9 cellular contexts compared by ENCODE assay signal in genomic region chr12:105031061-105031807, GRCh38. TPM values are rescaled to one million over a fixed set of nuclear protein-coding genes. Genes with fewer than 3 reads are reported as not detected.
DNase-seq lines count a peak whose midpoint lies in the region; ATAC-seq lines count a peak whose summit lies in the region.
"Had no signal": no experiment of that assay in that cellular context is flagged by ENCODE, and none has a peak within 500 bp of the region (broad histone marks: within the 10 kb centered on the region; RNA-seq: fewer than 3 reads in every experiment).

No MANE protein-coding gene starts in this region.

- intact Hi-C loops in posterior vena cava (cut with DNase I) = loop anchor here in 1 of 2 donors (5.0 kb wide), 1 partner anchor 756 kb away; no protein-coding TSS in a partner anchor

- POLR2A ChIA-PET in activated naive CD8-positive, alpha-beta T cell treated with anti-CD3 and anti-CD28 coated beads, Interleukin-2, amount 10 ng/mL, durations not matched to agents 7 days and 5 days (lab: Charles Lee) = no interaction called here

- H3K27me3 Mint-ChIP-seq in activated naive CD8-positive, alpha-beta T cell treated with anti-CD3 and anti-CD28 coated beads, Interleukin-2, amount 10 ng/mL, durations not matched to agents 7 days and 5 days = no peaks in the 10 kb centered on the region
- H3K27me3 Mint-ChIP-seq: naive thymus-derived CD8-positive, alpha-beta T cell had no signal

- peak overlapping the region; percentile 87 for H3K27ac Mint-ChIP-seq in activated naive CD8-positive, alpha-beta T cell treated with anti-CD3 and anti-CD28 coated beads, Interleukin-2, amount 10 ng/mL, durations not matched to agents 7 days and 5 days

- ATAC-seq in GM21515 (IDR thresholded peaks at IDR 0.05; ENCODE audit: unreplicated experiment) (peak; percentile 88), HG03565 (IDR thresholded peaks at IDR 0.05; ENCODE audit: unreplicated experiment) (peak; percentile 82)
- ATAC-seq in activated naive CD8-positive, alpha-beta T cell treated with anti-CD3 and anti-CD28 coated beads, Interleukin-2, amount 10 ng/mL, durations not matched to agents 7 days and 5 days (ENCODE audit: low read depth) = no peak
- ATAC-seq: naive thymus-derived CD8-positive, alpha-beta T cell had no signal

- peak; percentile 14 for DNase-seq in NCI-H1436 (lab: John Stamatoyannopoulos, UW)
- no peak for DNase-seq in NCI-H1436 treated with DMSO at 0.1 percent for 48 hours (lab: John Stamatoyannopoulos, UW)
- no peak for DNase-seq in activated naive CD8-positive, alpha-beta T cell treated with anti-CD3 and anti-CD28 coated beads, Interleukin-2, amount 10 ng/mL, durations not matched to agents 7 days and 5 days
- no peak for DNase-seq in NCI-H146 treated with DMSO at 0.1 percent for 48 hours (lab: John Stamatoyannopoulos, UW; ENCODE audit: unreplicated experiment)
- DNase-seq in DMS79 (lab: John Stamatoyannopoulos, UW) = no peak
- no peak for DNase-seq in posterior vena cava (ENCODE audit: low spot score)
- DNase-seq: naive thymus-derived CD8-positive, alpha-beta T cell had no signal

- H3K9me3 Mint-ChIP-seq in activated naive CD8-positive, alpha-beta T cell treated with anti-CD3 and anti-CD28 coated beads, Interleukin-2, amount 10 ng/mL, durations not matched to agents 7 days and 5 days = peaks cover 5% of the 10 kb centered on the region
- H3K9me3 Mint-ChIP-seq: naive thymus-derived CD8-positive, alpha-beta T cell had no signal

- peak overlapping the region; percentile 62 for H3K4me3 Mint-ChIP-seq in activated naive CD8-positive, alpha-beta T cell treated with anti-CD3 and anti-CD28 coated beads, Interleukin-2, amount 10 ng/mL, durations not matched to agents 7 days and 5 days

- peaks cover 13% of the 10 kb centered on the region for H3K36me3 Mint-ChIP-seq in activated naive CD8-positive, alpha-beta T cell treated with anti-CD3 and anti-CD28 coated beads, Interleukin-2, amount 10 ng/mL, durations not matched to agents 7 days and 5 days
- H3K36me3 Mint-ChIP-seq: naive thymus-derived CD8-positive, alpha-beta T cell had no signal

- peaks cover 23% of the 10 kb centered on the region for H3K4me1 Mint-ChIP-seq in activated naive CD8-positive, alpha-beta T cell treated with anti-CD3 and anti-CD28 coated beads, Interleukin-2, amount 10 ng/mL, durations not matched to agents 7 days and 5 days

RNA-seq across cellular contexts. Expression of gene NOPCHAP1, which starts 45.1 kb away (rescaled TPM):
- 10 to 100 TPM; 11.3 to 11.8 TPM for total RNA-seq in activated naive CD8-positive, alpha-beta T cell treated with anti-CD3 and anti-CD28 coated beads, Interleukin-2, amount 10 ng/mL, durations not matched to agents 7 days and 5 days
- total RNA-seq in posterior vena cava = 10 to 100 TPM; 15.3 to 16.5 TPM

RNA-seq across cellular contexts. Expression of gene ALDH1L2, which starts 53.0 kb away (rescaled TPM):
- 1 to 10 TPM in 1 of 2 experiments, under 1 TPM in 1; 0.14 to 1.2 TPM for total RNA-seq in activated naive CD8-positive, alpha-beta T cell treated with anti-CD3 and anti-CD28 coated beads, Interleukin-2, amount 10 ng/mL, durations not matched to agents 7 days and 5 days
- total RNA-seq in posterior vena cava = 10 to 100 TPM; 25.1 to 56.8 TPM

Comparison
In these comparisons a context has a peak if more than half of its experiments do, and no peak if none do; other contexts are left out.
1. RNA of gene ALDH1L2, which starts 53.0 kb away (total RNA-seq): 25.1 to 56.8 TPM in posterior vena cava; 0.14 to 1.2 TPM in activated naive CD8-positive, alpha-beta T cell treated with anti-CD3 and anti-CD28 coated beads, Interleukin-2, amount 10 ng/mL, durations not matched to agents 7 days and 5 days; every median in the first group is over 10 times any median in the second.